In genomic region chr22:26364066-26365015, GRCh38 we compare ENCODE assay signal across 8 cellular contexts.
DNase-seq lines count a peak whose midpoint lies in the region; ATAC-seq and TF ChIP-seq lines count a peak whose summit lies in the region.

No MANE protein-coding gene starts in this region.

- no peak overlapping the region for H3K9ac ChIP-seq in KMS-11

- H4K20me1 ChIP-seq in KMS-11 (ENCODE audit: insufficient read depth): no peaks in the 10 kb centered on the region

- H3K4me1 ChIP-seq in KMS-11 (ENCODE audit: low read depth, poor library complexity, severe bottlenecking) (peaks cover 10% of the 10 kb centered on the region), upper lobe of right lung (peaks cover 8% of the 10 kb centered on the region)

- no peaks in the 10 kb centered on the region for H3K79me2 ChIP-seq in KMS-11 (ENCODE audit: insufficient read depth, low read depth)

- ATAC-seq in upper lobe of right lung: peak; percentile 91

- no peaks in the 10 kb centered on the region for H3K36me3 ChIP-seq in KMS-11 (ENCODE audit: insufficient read depth)
- H3K36me3 ChIP-seq in upper lobe of right lung: no peaks in the 10 kb centered on the region

- H3K9me3 ChIP-seq in upper lobe of right lung: no peaks in the 10 kb centered on the region

- no peak overlapping the region for H3K4me2 ChIP-seq in KMS-11

- TF ChIP-seq CTCF in KMS-11 (conservative IDR thresholded peaks at IDR 0.05; ENCODE audit: low read depth, low read length) (peak; percentile 78), upper lobe of right lung (IDR thresholded peaks at IDR 0.05) (peak; percentile 61)

- intact Hi-C loops in upper lobe of right lung (cut with DNase I): no loop called here

- H3K27ac ChIP-seq in KMS-11 (no peak overlapping the region), upper lobe of right lung (no peak overlapping the region)

- no peak overlapping the region for H2AFZ ChIP-seq in KMS-11 (ENCODE audit: low read depth)

- no peak overlapping the region for H3K4me3 ChIP-seq in KMS-11 (IDR thresholded peaks at IDR 0.05; ENCODE audit: insufficient read depth, low read depth, low read length)
- H3K4me3 ChIP-seq in upper lobe of right lung: no peak overlapping the region

- DNase-seq in SIG-M5 treated with dmso at 0.1 percent for 504 hours (lab: John Stamatoyannopoulos, UW; ENCODE audit: unreplicated experiment) (peak; percentile 86), SIG-M5 (lab: John Stamatoyannopoulos, UW) (no peak), OCI-M1 (lab: John Stamatoyannopoulos, UW) (peak; percentile 96), fibroblast of the conjunctiva (ENCODE audit: low read depth) (peak; percentile 76), nucleus accumbens (lab: John Stamatoyannopoulos, UW) (peak in 40 of 56 donors; percentile 1 to 72 (median 23)), upper lobe of right lung (no peak)
- peak; percentile 52 to 60 for DNase-seq in activated T-cell treated with anti-CD3 and anti-CD28 coated beads, Interleukin-2, amount 50 U/mL, for 48 hours

- peaks cover 5% of the 10 kb centered on the region; the same call in 1 of the 2 replicates for H3K27me3 ChIP-seq in KMS-11 (ENCODE audit: insufficient read depth, low read depth)
- peaks cover 19% of the 10 kb centered on the region for H3K27me3 ChIP-seq in upper lobe of right lung

Comparison
In these comparisons a context has a peak if more than half of its experiments do, and no peak if none do; other contexts are left out.
1. DNase-seq: peak in SIG-M5 treated with dmso at 0.1 percent for 504 hours (single experiment), OCI-M1 (single experiment), activated T-cell treated with anti-CD3 and anti-CD28 coated beads, Interleukin-2, amount 50 U/mL, for 48 hours (2 of 2), fibroblast of the conjunctiva (single experiment) and nucleus accumbens (40 of 56); none in SIG-M5 (single experiment) and upper lobe of right lung (single experiment).